ENCODE assay signal across 2 cellular contexts in the genomic region with DNA sequence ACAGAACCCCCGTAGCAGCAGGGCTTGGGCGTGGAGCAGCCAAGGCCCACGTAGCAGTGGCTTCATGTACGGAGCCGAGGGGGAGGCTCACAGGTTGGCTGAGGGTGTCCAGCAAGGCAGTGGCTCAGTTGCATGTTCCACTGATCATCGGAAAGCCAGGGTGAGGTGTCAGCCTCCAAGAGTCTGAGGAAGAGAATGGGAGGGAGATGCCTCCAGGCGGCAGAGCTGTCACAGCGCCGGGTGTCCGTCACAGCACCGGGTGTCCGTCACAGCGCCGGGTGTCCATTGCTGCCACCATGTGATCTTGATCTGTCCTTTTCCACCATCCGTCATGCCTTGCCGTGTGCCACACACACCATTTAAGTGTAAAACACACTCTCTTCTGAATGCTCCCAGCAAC.
TF ChIP-seq lines count a peak whose summit lies in the region.

No MANE protein-coding gene starts in this region.

TF ChIP-seq in GM23338, 12 proteins besides CTCF, POLR2A, EP300 and RAD21 (continues in another document):
- TF ChIP-seq, protein P1, sequence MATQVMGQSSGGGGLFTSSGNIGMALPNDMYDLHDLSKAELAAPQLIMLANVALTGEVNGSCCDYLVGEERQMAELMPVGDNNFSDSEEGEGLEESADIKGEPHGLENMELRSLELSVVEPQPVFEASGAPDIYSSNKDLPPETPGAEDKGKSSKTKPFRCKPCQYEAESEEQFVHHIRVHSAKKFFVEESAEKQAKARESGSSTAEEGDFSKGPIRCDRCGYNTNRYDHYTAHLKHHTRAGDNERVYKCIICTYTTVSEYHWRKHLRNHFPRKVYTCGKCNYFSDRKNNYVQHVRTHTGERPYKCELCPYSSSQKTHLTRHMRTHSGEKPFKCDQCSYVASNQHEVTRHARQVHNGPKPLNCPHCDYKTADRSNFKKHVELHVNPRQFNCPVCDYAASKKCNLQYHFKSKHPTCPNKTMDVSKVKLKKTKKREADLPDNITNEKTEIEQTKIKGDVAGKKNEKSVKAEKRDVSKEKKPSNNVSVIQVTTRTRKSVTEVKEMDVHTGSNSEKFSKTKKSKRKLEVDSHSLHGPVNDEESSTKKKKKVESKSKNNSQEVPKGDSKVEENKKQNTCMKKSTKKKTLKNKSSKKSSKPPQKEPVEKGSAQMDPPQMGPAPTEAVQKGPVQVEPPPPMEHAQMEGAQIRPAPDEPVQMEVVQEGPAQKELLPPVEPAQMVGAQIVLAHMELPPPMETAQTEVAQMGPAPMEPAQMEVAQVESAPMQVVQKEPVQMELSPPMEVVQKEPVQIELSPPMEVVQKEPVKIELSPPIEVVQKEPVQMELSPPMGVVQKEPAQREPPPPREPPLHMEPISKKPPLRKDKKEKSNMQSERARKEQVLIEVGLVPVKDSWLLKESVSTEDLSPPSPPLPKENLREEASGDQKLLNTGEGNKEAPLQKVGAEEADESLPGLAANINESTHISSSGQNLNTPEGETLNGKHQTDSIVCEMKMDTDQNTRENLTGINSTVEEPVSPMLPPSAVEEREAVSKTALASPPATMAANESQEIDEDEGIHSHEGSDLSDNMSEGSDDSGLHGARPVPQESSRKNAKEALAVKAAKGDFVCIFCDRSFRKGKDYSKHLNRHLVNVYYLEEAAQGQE (IDR thresholded peaks at IDR 0.05; ENCODE audit: unreplicated experiment) = no peak
- TF ChIP-seq CREB1 (CRISPR knock-in tag; IDR thresholded peaks at IDR 0.05; ENCODE audit: low read depth) (no peak), NANOG (IDR thresholded peaks at IDR 0.05; ENCODE audit: borderline replicate concordance) (no peak), POLR2AphosphoS5 (IDR thresholded peaks at IDR 0.05; ENCODE audit: low read depth) (no peak), EZH2phosphoT487 (IDR thresholded peaks at IDR 0.05; ENCODE audit: unreplicated experiment) (no peak), ZNF462 (CRISPR knock-in tag; IDR thresholded peaks at IDR 0.05) (no peak), EZH2 (IDR thresholded peaks at IDR 0.05; ENCODE audit: low read depth, unreplicated experiment) (no peak), STAT1 (IDR thresholded peaks at IDR 0.05; ENCODE audit: unreplicated experiment) (no peak), ZNF114 (CRISPR knock-in tag; IDR thresholded peaks at IDR 0.05) (no peak)
- TF ChIP-seq, protein P2, sequence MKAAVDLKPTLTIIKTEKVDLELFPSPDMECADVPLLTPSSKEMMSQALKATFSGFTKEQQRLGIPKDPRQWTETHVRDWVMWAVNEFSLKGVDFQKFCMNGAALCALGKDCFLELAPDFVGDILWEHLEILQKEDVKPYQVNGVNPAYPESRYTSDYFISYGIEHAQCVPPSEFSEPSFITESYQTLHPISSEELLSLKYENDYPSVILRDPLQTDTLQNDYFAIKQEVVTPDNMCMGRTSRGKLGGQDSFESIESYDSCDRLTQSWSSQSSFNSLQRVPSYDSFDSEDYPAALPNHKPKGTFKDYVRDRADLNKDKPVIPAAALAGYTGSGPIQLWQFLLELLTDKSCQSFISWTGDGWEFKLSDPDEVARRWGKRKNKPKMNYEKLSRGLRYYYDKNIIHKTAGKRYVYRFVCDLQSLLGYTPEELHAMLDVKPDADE (IDR thresholded peaks at IDR 0.05) = no peak

TF ChIP-seq in WTC11, 78 proteins besides CTCF, POLR2A, EP300 and RAD21 (continues in another document):
- no peak for TF ChIP-seq NFYB (CRISPR knock-in tag; conservative IDR thresholded peaks at IDR 0.05; ENCODE audit: low read depth)
- no peak for TF ChIP-seq ZNF281 (CRISPR knock-in tag; IDR thresholded peaks at IDR 0.05)
- TF ChIP-seq, protein P3, sequence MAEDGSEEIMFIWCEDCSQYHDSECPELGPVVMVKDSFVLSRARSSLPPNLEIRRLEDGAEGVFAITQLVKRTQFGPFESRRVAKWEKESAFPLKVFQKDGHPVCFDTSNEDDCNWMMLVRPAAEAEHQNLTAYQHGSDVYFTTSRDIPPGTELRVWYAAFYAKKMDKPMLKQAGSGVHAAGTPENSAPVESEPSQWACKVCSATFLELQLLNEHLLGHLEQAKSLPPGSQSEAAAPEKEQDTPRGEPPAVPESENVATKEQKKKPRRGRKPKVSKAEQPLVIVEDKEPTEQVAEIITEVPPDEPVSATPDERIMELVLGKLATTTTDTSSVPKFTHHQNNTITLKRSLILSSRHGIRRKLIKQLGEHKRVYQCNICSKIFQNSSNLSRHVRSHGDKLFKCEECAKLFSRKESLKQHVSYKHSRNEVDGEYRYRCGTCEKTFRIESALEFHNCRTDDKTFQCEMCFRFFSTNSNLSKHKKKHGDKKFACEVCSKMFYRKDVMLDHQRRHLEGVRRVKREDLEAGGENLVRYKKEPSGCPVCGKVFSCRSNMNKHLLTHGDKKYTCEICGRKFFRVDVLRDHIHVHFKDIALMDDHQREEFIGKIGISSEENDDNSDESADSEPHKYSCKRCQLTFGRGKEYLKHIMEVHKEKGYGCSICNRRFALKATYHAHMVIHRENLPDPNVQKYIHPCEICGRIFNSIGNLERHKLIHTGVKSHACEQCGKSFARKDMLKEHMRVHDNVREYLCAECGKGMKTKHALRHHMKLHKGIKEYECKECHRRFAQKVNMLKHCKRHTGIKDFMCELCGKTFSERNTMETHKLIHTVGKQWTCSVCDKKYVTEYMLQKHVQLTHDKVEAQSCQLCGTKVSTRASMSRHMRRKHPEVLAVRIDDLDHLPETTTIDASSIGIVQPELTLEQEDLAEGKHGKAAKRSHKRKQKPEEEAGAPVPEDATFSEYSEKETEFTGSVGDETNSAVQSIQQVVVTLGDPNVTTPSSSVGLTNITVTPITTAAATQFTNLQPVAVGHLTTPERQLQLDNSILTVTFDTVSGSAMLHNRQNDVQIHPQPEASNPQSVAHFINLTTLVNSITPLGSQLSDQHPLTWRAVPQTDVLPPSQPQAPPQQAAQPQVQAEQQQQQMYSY (CRISPR knock-in tag; IDR thresholded peaks at IDR 0.05) = no peak
- TF ChIP-seq, protein P4, sequence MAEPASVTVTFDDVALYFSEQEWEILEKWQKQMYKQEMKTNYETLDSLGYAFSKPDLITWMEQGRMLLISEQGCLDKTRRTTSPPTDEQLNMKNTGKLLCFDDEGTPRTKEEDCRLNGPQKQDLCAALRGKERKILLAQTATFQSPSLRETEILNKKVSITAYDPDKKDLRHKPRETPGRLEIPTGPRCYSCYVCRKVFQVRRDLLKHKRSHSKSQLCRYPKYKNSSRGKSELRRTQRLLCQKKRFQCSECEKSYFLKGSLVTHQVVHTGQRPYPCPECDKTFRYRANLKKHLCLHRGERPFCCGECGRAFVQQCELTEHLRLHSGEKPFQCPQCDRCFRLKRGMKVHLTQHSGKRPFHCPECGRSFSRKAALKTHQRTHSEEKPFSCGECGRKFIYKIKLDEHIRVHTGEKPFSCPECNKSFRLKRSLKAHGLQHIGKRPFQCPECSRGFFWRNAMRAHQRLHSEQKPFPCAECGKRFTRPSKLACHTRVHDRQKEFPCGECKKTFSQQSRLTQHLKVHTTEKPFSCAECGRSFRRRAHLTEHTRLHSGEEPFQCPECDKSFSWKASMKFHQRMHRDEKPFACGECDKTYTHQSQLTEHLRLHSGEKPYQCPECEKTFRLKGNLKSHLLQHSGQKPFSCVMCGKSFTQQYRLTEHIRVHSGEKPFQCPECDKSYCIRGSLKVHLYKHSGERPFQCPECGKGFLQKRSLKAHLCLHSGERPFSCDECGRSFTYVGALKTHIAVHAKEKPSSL (CRISPR knock-in tag; conservative IDR thresholded peaks at IDR 0.05) = no peak
- no peak for TF ChIP-seq TEAD4 (CRISPR knock-in tag; IDR thresholded peaks at IDR 0.05)
- no peak for TF ChIP-seq FOXP1 (CRISPR knock-in tag; IDR thresholded peaks at IDR 0.05; ENCODE audit: borderline replicate concordance)
- TF ChIP-seq, protein P5, sequence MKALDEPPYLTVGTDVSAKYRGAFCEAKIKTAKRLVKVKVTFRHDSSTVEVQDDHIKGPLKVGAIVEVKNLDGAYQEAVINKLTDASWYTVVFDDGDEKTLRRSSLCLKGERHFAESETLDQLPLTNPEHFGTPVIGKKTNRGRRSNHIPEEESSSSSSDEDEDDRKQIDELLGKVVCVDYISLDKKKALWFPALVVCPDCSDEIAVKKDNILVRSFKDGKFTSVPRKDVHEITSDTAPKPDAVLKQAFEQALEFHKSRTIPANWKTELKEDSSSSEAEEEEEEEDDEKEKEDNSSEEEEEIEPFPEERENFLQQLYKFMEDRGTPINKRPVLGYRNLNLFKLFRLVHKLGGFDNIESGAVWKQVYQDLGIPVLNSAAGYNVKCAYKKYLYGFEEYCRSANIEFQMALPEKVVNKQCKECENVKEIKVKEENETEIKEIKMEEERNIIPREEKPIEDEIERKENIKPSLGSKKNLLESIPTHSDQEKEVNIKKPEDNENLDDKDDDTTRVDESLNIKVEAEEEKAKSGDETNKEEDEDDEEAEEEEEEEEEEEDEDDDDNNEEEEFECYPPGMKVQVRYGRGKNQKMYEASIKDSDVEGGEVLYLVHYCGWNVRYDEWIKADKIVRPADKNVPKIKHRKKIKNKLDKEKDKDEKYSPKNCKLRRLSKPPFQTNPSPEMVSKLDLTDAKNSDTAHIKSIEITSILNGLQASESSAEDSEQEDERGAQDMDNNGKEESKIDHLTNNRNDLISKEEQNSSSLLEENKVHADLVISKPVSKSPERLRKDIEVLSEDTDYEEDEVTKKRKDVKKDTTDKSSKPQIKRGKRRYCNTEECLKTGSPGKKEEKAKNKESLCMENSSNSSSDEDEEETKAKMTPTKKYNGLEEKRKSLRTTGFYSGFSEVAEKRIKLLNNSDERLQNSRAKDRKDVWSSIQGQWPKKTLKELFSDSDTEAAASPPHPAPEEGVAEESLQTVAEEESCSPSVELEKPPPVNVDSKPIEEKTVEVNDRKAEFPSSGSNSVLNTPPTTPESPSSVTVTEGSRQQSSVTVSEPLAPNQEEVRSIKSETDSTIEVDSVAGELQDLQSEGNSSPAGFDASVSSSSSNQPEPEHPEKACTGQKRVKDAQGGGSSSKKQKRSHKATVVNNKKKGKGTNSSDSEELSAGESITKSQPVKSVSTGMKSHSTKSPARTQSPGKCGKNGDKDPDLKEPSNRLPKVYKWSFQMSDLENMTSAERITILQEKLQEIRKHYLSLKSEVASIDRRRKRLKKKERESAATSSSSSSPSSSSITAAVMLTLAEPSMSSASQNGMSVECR (CRISPR knock-in tag; IDR thresholded peaks at IDR 0.05; ENCODE audit: borderline replicate concordance) = no peak
- TF ChIP-seq, protein P6, sequence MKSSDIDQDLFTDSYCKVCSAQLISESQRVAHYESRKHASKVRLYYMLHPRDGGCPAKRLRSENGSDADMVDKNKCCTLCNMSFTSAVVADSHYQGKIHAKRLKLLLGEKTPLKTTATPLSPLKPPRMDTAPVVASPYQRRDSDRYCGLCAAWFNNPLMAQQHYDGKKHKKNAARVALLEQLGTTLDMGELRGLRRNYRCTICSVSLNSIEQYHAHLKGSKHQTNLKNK (CRISPR knock-in tag; IDR thresholded peaks at IDR 0.05) = no peak
- TF ChIP-seq MXD4 (CRISPR knock-in tag; IDR thresholded peaks at IDR 0.05; ENCODE audit: borderline replicate concordance) = no peak
- TF ChIP-seq ETV6 (CRISPR knock-in tag; IDR thresholded peaks at IDR 0.05) = no peak
- no peak for TF ChIP-seq ZBTB21 (CRISPR knock-in tag; IDR thresholded peaks at IDR 0.05; ENCODE audit: borderline replicate concordance)
- TF ChIP-seq, protein P7, sequence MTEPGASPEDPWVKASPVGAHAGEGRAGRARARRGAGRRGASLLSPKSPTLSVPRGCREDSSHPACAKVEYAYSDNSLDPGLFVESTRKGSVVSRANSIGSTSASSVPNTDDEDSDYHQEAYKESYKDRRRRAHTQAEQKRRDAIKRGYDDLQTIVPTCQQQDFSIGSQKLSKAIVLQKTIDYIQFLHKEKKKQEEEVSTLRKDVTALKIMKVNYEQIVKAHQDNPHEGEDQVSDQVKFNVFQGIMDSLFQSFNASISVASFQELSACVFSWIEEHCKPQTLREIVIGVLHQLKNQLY (CRISPR knock-in tag; IDR thresholded peaks at IDR 0.05) = no peak
- TF ChIP-seq, protein P8, sequence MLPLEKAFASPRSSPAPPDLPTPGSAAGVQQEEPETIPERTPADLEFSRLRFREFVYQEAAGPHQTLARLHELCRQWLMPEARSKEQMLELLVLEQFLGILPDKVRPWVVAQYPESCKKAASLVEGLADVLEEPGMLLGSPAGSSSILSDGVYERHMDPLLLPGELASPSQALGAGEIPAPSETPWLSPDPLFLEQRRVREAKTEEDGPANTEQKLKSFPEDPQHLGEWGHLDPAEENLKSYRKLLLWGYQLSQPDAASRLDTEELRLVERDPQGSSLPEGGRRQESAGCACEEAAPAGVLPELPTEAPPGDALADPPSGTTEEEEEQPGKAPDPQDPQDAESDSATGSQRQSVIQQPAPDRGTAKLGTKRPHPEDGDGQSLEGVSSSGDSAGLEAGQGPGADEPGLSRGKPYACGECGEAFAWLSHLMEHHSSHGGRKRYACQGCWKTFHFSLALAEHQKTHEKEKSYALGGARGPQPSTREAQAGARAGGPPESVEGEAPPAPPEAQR (CRISPR knock-in tag; IDR thresholded peaks at IDR 0.05) = no peak
- no peak for TF ChIP-seq NR1H2 (CRISPR knock-in tag; IDR thresholded peaks at IDR 0.05)
- no peak for TF ChIP-seq GTF2I (CRISPR knock-in tag; conservative IDR thresholded peaks at IDR 0.05)
- TF ChIP-seq, protein P9, sequence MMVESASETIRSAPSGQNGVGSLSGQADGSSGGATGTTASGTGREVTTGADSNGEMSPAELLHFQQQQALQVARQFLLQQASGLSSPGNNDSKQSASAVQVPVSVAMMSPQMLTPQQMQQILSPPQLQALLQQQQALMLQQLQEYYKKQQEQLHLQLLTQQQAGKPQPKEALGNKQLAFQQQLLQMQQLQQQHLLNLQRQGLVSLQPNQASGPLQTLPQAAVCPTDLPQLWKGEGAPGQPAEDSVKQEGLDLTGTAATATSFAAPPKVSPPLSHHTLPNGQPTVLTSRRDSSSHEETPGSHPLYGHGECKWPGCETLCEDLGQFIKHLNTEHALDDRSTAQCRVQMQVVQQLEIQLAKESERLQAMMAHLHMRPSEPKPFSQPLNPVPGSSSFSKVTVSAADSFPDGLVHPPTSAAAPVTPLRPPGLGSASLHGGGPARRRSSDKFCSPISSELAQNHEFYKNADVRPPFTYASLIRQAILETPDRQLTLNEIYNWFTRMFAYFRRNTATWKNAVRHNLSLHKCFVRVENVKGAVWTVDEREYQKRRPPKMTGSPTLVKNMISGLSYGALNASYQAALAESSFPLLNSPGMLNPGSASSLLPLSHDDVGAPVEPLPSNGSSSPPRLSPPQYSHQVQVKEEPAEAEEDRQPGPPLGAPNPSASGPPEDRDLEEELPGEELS (CRISPR knock-in tag; IDR thresholded peaks at IDR 0.05) = no peak
